ENCODE assay signal across 1 cellular context in the genomic region with DNA sequence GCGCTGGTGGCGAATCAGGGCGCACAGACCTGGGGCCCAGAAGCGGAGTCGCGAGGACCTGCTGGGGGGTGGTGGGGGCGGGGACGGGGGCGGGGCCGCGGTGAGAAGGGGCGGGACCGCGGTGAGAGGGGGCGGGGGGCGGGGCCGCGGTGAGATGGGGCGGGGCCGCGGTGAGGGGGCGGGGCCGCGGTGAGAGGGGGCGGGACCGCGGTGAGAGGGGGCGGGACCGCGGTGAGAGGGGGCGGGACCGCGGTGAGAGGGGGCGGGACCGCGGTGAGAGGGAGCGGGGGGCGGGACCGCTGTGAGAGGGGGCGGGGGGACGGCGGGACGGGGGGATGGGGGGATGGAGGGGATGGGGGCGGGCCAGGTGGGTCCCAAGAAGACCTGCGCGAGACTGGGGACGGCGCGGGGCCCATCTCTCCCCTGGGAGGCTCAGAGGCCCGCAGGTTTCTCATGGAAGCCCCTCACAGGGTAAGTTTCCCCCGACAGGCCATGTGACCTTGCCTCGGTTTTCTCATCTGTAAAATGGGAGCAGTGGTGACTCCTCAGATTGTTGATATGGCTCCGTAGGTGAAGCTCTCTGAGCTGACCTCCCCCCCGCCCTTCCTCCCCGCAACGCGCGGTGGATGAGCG.
TF ChIP-seq lines count a peak whose summit lies in the region.

No MANE protein-coding gene starts in this region.

TF ChIP-seq in endothelial cell of umbilical vein, 7 proteins besides CTCF, POLR2A, EP300 and RAD21 (continued from another document):
- no peak for TF ChIP-seq FOS (IDR thresholded peaks at IDR 0.05; ENCODE audit: borderline replicate concordance, insufficient read depth, low read length)
